Comparison of ENCODE assay signal across 14 cellular contexts in the genomic region with DNA sequence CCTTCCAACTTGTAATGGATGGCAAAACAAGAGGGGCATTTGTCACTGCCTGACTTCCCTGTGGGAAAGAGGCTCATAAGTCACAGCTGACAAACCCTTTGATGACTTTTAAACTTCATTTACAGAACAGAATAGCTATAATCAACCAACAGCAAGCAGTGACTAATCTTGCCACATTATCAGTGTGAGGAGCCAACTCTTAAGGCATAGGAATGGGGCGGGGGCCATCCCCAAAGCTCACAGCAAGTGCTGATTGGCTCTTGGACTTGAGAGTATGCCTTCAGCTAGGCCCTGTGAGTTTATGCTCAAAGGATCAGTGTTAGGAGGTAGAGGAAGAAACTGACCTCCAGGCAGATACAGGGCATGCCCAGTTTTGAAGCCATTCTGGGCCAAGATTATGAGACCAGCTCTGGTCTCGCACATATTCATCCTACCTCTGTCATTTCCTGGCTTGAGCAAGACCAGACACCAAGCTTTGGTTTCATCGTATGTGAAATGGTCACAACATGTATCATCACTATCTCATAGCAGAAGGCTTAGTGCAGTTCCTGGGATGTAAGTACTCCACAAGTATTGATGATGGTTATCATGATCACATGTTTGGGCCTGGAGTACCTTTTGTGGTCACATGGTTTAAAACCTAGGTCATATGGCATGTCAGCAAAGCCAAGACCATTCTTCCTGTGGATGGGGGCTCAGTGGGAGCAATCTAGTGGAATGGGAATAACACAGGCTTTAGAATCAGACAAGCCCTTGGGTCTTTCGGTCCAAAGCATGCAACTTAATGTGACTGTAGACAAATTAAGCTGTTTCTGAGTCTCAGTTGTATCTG. TPM values are rescaled to one million over a fixed set of nuclear protein-coding genes. Genes with fewer than 3 reads are reported as not detected.
DNase-seq lines count a peak whose midpoint lies in the region; ATAC-seq and TF ChIP-seq lines count a peak whose summit lies in the region.
"Had no signal": no experiment of that assay in that cellular context is flagged by ENCODE, and none has a peak within 500 bp of the region (broad histone marks: within the 10 kb centered on the region; RNA-seq: fewer than 3 reads in every experiment).

No MANE protein-coding gene starts in this region.

- no peaks in the 10 kb centered on the region for H3K27me3 Mint-ChIP-seq in activated CD4-positive, alpha-beta T cell treated with anti-CD3 and anti-CD28 coated beads for 36 hours

- no peak overlapping the region for H3K9ac ChIP-seq in IMR-90 (ENCODE audit: low read depth, low read length)

- peaks cover 6% of the 10 kb centered on the region for H3K36me3 Mint-ChIP-seq in activated CD4-positive, alpha-beta T cell treated with anti-CD3 and anti-CD28 coated beads for 36 hours (ENCODE audit: low read depth)

- no peak overlapping the region for H4K8ac ChIP-seq in IMR-90 (ENCODE audit: low read depth in 2 of 2, low read length in 2 of 2)

- no peak overlapping the region for H4K91ac ChIP-seq in IMR-90 (ENCODE audit: insufficient read depth, low read depth, low read length)

- in situ Hi-C loops in IMR-90 (cut with MboI; ENCODE audit: low sequenced_read_pairs) = no loop called here

- no peak overlapping the region for H3K4me3 ChIP-seq in IMR-90 (ENCODE audit: insufficient read depth, low read depth, low read length)
- H3K4me3 ChIP-seq in epithelial cell of esophagus (ENCODE audit: low read length) = no peak overlapping the region
- H3K4me3 ChIP-seq: esophagus muscularis mucosa, tibial nerve had no signal

- no peak overlapping the region for H2AK5ac ChIP-seq in IMR-90 (ENCODE audit: low read depth, low read length)

- TF ChIP-seq POLR2A in IMR-90 (IDR thresholded peaks at IDR 0.05; ENCODE audit: low read depth, low read length) = no peak

- no peak overlapping the region for H3K4me2 ChIP-seq in IMR-90 (ENCODE audit: low read depth, low read length)

- H2BK5ac ChIP-seq in IMR-90 (ENCODE audit: low read depth, low read length, poor library complexity, severe bottlenecking) = peak overlapping the region; percentile 21

- POLR2A ChIA-PET in activated CD4-positive, alpha-beta T cell treated with anti-CD3 and anti-CD28 coated beads for 36 hours (lab: Charles Lee) = interaction anchor here (0.7 to 2.1 kb wide), 2 partner anchors 70 to 662 kb away, joined by 3 to 5 read pairs; a partner anchor contains a TSS
- POLR2A ChIA-PET in IMR-90 (lab: Charles Lee; ENCODE audit: unreplicated experiment) = no interaction called here

- no peak overlapping the region for H3K18ac ChIP-seq in IMR-90 (ENCODE audit: low read depth, low read length)

- no peak overlapping the region for H3K23ac ChIP-seq in IMR-90 (ENCODE audit: low read depth, low read length)

- no peaks in the 10 kb centered on the region for H3K9me3 ChIP-seq in IMR-90 (ENCODE audit: control insufficient read depth, insufficient read depth, low read length)
- H3K9me3 ChIP-seq: esophagus muscularis mucosa, tibial nerve had no signal

- no peak for TF ChIP-seq CTCF in IMR-90 (conservative IDR thresholded peaks at IDR 0.05; ENCODE audit: low read depth, low read length)
- TF ChIP-seq CTCF in epithelial cell of esophagus (IDR thresholded peaks at IDR 0.05; ENCODE audit: insufficient read depth, low read depth, low read length, missing control alignments) = no peak

- H2AK9ac ChIP-seq in IMR-90 (replicated peaks; ENCODE audit: low read depth, low read length, poor library complexity) = no peak overlapping the region

- H2BK20ac ChIP-seq in IMR-90 (ENCODE audit: low read depth, low read length) = no peak overlapping the region

- no peak for TF ChIP-seq RAD21 in IMR-90 (IDR thresholded peaks at IDR 0.05; ENCODE audit: low read length)

- H3K4me1 ChIP-seq in IMR-90 (ENCODE audit: control insufficient read depth, insufficient read depth, low read length) = peaks cover 22% of the 10 kb centered on the region

- no peak overlapping the region; the same call in 1 of the 2 replicates for H3K14ac ChIP-seq in IMR-90 (replicated peaks; ENCODE audit: low read depth, low read length)

- no peak overlapping the region for H3K27ac ChIP-seq in IMR-90 (ENCODE audit: insufficient read depth, low read length)
- H3K27ac ChIP-seq: 22Rv1, esophagus muscularis mucosa, tibial nerve had no signal

- H2BK15ac ChIP-seq in IMR-90 (ENCODE audit: low read depth, low read length) = no peak overlapping the region

- peak; percentile 66 for ATAC-seq in activated CD4-positive, alpha-beta T cell treated with anti-CD3 and anti-CD28 coated beads for 36 hours
- ATAC-seq in IMR-90 (ENCODE audit: low read depth) = no peak; the same call in 1 of the 2 replicates
- no peak for ATAC-seq in GM18873 (IDR thresholded peaks at IDR 0.05; ENCODE audit: low FRiP score, unreplicated experiment)
- ATAC-seq in GM21360 (IDR thresholded peaks at IDR 0.05; ENCODE audit: unreplicated experiment) = no peak
- ATAC-seq: right cardiac atrium had no signal

- H3K27ac Mint-ChIP-seq in activated CD4-positive, alpha-beta T cell treated with anti-CD3 and anti-CD28 coated beads for 36 hours = peak overlapping the region; percentile 80

- intact Hi-C loops in activated CD4-positive, alpha-beta T cell treated with anti-CD3 and anti-CD28 coated beads for 36 hours (cut with DNase I, micrococcal nuclease) = no loop called here
- intact Hi-C loops in IMR-90 (cut with micrococcal nuclease) = no loop called here

- dilution Hi-C loops in IMR-90 (cut with HindIII; ENCODE audit: low sequenced_read_pairs, unreplicated experiment) = no loop called here

- no peak overlapping the region for H4K5ac ChIP-seq in IMR-90 (ENCODE audit: low read depth, low read length)

- peaks cover 3% of the 10 kb centered on the region; the same call in 1 of the 2 replicates for H3K36me3 ChIP-seq in IMR-90 (ENCODE audit: control insufficient read depth, insufficient read depth, low read length)
- H3K36me3 ChIP-seq: esophagus muscularis mucosa, tibial nerve had no signal

- CTCF ChIA-PET in activated CD4-positive, alpha-beta T cell treated with anti-CD3 and anti-CD28 coated beads for 36 hours (lab: Charles Lee) = no interaction called here
- CTCF ChIA-PET in IMR-90 (lab: Yijun Ruan, JAX) = no interaction called here

- no peaks in the 10 kb centered on the region for H3K9me3 Mint-ChIP-seq in activated CD4-positive, alpha-beta T cell treated with anti-CD3 and anti-CD28 coated beads for 36 hours (ENCODE audit: low read depth)

- no peak overlapping the region for H2AFZ ChIP-seq in IMR-90 (replicated peaks; ENCODE audit: low read length, poor library complexity)

- no CpG with 5 or more reads among the region's 4 CpGs for WGBS in IMR-90 (ENCODE audit: extremely low coverage in 2 of 2, insufficient read length in 1 of 2), 2 experiments

- peaks cover 50% of the 10 kb centered on the region for H3K9me1 ChIP-seq in IMR-90 (ENCODE audit: insufficient read depth, low read length)

- peaks cover 52% of the 10 kb centered on the region for H3K4me1 Mint-ChIP-seq in activated CD4-positive, alpha-beta T cell treated with anti-CD3 and anti-CD28 coated beads for 36 hours

- H2BK120ac ChIP-seq in IMR-90 (ENCODE audit: low read depth, low read length) = no peak overlapping the region

- peaks cover 61 to 98% of the 10 kb centered on the region in 2 experiments for H3K79me1 ChIP-seq in IMR-90 (ENCODE audit: low read depth in 1 of 2, low read length in 2 of 2)

- no peak overlapping the region for H3K4ac ChIP-seq in IMR-90 (ENCODE audit: low read depth, low read length)

- H4K20me1 ChIP-seq in IMR-90 (ENCODE audit: insufficient read depth, low read length) = peaks cover 95% of the 10 kb centered on the region

- no peak overlapping the region for H3K56ac ChIP-seq in IMR-90 (ENCODE audit: extremely low read depth, insufficient read depth, low read length)

- no peaks in the 10 kb centered on the region for H3K27me3 ChIP-seq in IMR-90 (ENCODE audit: control insufficient read depth, insufficient read depth, low read length)
- H3K27me3 ChIP-seq: esophagus muscularis mucosa, tibial nerve had no signal

- no TSS peak for BruUV-seq in IMR-90 (replicated peaks; lab: Mats Ljungman, UMichigan)

- no peak overlapping the region for H3K4me3 Mint-ChIP-seq in activated CD4-positive, alpha-beta T cell treated with anti-CD3 and anti-CD28 coated beads for 36 hours

- DNase-seq in activated CD4-positive, alpha-beta T cell treated with anti-CD3 and anti-CD28 coated beads for 36 hours = peak; percentile 43
- no peak for DNase-seq in activated CD4-positive, alpha-beta T cell treated with anti-CD3 and anti-CD28 coated beads for 4 hours
- DNase-seq in IMR-90 (peak; percentile 62), epithelial cell of esophagus (ENCODE audit: low read depth) (peak; percentile 79), non-pigmented ciliary epithelial cell (ENCODE audit: low read depth) (peak; percentile 10), inferior parietal cortex (ENCODE audit: extremely low spot score) (no peak)
- DNase-seq: central memory CD4-positive, alpha-beta T cell; right cardiac atrium; SHP77 treated with DMSO at 0.1 percent for 48 hours had no signal

TF ChIP-seq in IMR-90, 13 proteins besides CTCF, POLR2A, EP300 and RAD21:
- TF ChIP-seq RCOR1 (IDR thresholded peaks at IDR 0.05; ENCODE audit: insufficient replicate concordance, low read length) = no peak
- TF ChIP-seq, protein P1, sequence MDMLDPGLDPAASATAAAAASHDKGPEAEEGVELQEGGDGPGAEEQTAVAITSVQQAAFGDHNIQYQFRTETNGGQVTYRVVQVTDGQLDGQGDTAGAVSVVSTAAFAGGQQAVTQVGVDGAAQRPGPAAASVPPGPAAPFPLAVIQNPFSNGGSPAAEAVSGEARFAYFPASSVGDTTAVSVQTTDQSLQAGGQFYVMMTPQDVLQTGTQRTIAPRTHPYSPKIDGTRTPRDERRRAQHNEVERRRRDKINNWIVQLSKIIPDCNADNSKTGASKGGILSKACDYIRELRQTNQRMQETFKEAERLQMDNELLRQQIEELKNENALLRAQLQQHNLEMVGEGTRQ (IDR thresholded peaks at IDR 0.05; ENCODE audit: low read depth, low read length) = peak; percentile 56; the same call in 1 of the 2 replicates
- TF ChIP-seq CEBPB (IDR thresholded peaks at IDR 0.05; ENCODE audit: low read depth, low read length) = peak; percentile 81
TF ChIP-seq in IMR-90: peak in this region for 2.

RNA-seq across cellular contexts. Expression of a gene that starts 49.2 kb away (rescaled TPM):
- total RNA-seq in activated CD4-positive, alpha-beta T cell treated with anti-CD3 and anti-CD28 coated beads for 36 hours = 100 to 1,000 TPM; 179 to 187 TPM
- 66.9 and 84.7 TPM in 2 replicates for total RNA-seq in IMR-90 (2012; rRNA removed)
- 56.7 and 61.7 TPM in 2 replicates for polyA plus RNA-seq in IMR-90 (2012; rRNA removed)
- 16.0 and 24.6 TPM in 2 replicates for polyA plus RNA-seq in IMR-90 (2012; cell fraction: cytosol; rRNA removed)
- 3.4 and 29.4 TPM in 2 replicates for polyA plus RNA-seq in IMR-90 (2012; cell fraction: nucleus; rRNA removed; ENCODE audit: low replicate concordance)

Comparison
In these comparisons a context has a peak if more than half of its experiments do, and no peak if none do; other contexts are left out.
1. DNase-seq: peak in activated CD4-positive, alpha-beta T cell treated with anti-CD3 and anti-CD28 coated beads for 36 hours (single experiment), IMR-90 (single experiment), epithelial cell of esophagus (single experiment) and non-pigmented ciliary epithelial cell (single experiment); none in activated CD4-positive, alpha-beta T cell treated with anti-CD3 and anti-CD28 coated beads for 4 hours (0 of 2) and inferior parietal cortex (single experiment).